10 cellular contexts compared by ENCODE assay signal in genomic region chr2:217928324-217929293, GRCh38.
DNase-seq lines count a peak whose midpoint lies in the region; ATAC-seq lines count a peak whose summit lies in the region.
"Had no signal": no experiment of that assay in that cellular context is flagged by ENCODE, and none has a peak within 500 bp of the region (broad histone marks: within the 10 kb centered on the region; RNA-seq: fewer than 3 reads in every experiment).

No MANE protein-coding gene starts in this region.

- no peaks in the 10 kb centered on the region for H3K36me3 Mint-ChIP-seq in effector memory CD8-positive, alpha-beta T cell (ENCODE audit: insufficient read depth)

- intact Hi-C loops in Right ventricle myocardium superior (cut with DNase I) (no loop called here), sciatic nerve (cut with DNase I) (no loop called here)

- H3K9me3 Mint-ChIP-seq in effector memory CD8-positive, alpha-beta T cell, result no peaks in the 10 kb centered on the region
- H3K9me3 Mint-ChIP-seq: stimulated activated naive CD8-positive, alpha-beta T cell treated with anti-CD3 and anti-CD28 coated beads, Interleukin-15, Interleukin-2, amounts not matched to agents 100 ng/mL and 50 ng/mL, for 24 hours had no signal

- peaks cover 0 to 4% of the 10 kb centered on the region in 2 donors for H3K4me1 Mint-ChIP-seq in effector memory CD8-positive, alpha-beta T cell (ENCODE audit: low read depth in 2 of 2)

- ATAC-seq in Right ventricle myocardium superior (ENCODE audit: poor library complexity), result peak; percentile 27
- peak; percentile 38 for ATAC-seq in sciatic nerve
- no peak for ATAC-seq in effector memory CD8-positive, alpha-beta T cell (replicated peaks)
- ATAC-seq in GM21723 (IDR thresholded peaks at IDR 0.05; ENCODE audit: unreplicated experiment), result no peak

- peak; percentile 82 for DNase-seq in DMS53 treated with DMSO at 0.1 percent for 48 hours (lab: John Stamatoyannopoulos, UW; ENCODE audit: unreplicated experiment)
- DNase-seq in NOMO-1 (lab: John Stamatoyannopoulos, UW; ENCODE audit: unreplicated experiment in 2 of 2), result peak; percentile 53 to 66
- peak; percentile 70 for DNase-seq in Right ventricle myocardium superior
- no peak for DNase-seq in sciatic nerve (ENCODE audit: low spot score)
- no peak for DNase-seq in effector memory CD8-positive, alpha-beta T cell
- no peak for DNase-seq in cerebellar cortex (ENCODE audit: low spot score)
- DNase-seq in RPMI8226, result no peak
- DNase-seq: cortex of kidney had no signal

- H3K27ac Mint-ChIP-seq in effector memory CD8-positive, alpha-beta T cell, result no peak overlapping the region
- H3K27ac Mint-ChIP-seq: stimulated activated naive CD8-positive, alpha-beta T cell treated with anti-CD3 and anti-CD28 coated beads, Interleukin-15, Interleukin-2, amounts not matched to agents 100 ng/mL and 50 ng/mL, for 24 hours had no signal

- no peak overlapping the region for H3K4me3 Mint-ChIP-seq in effector memory CD8-positive, alpha-beta T cell
- H3K4me3 Mint-ChIP-seq: stimulated activated naive CD8-positive, alpha-beta T cell treated with anti-CD3 and anti-CD28 coated beads, Interleukin-15, Interleukin-2, amounts not matched to agents 100 ng/mL and 50 ng/mL, for 24 hours had no signal

- peaks cover 35 to 36% of the 10 kb centered on the region in 2 donors for H3K27me3 Mint-ChIP-seq in effector memory CD8-positive, alpha-beta T cell

Comparison
In these comparisons a context has a peak if more than half of its experiments do, and no peak if none do; other contexts are left out.
1. DNase-seq: peak in DMS53 treated with DMSO at 0.1 percent for 48 hours (single experiment), NOMO-1 (2 of 2) and Right ventricle myocardium superior (single experiment); none in sciatic nerve (single experiment), effector memory CD8-positive, alpha-beta T cell (0 of 3), cerebellar cortex (single experiment) and RPMI8226 (single experiment).
2. ATAC-seq: peak in Right ventricle myocardium superior (single experiment) and sciatic nerve (single experiment); none in effector memory CD8-positive, alpha-beta T cell (single experiment) and GM21723 (single experiment).